In genomic region chr16:66524601-66525164, GRCh38 we compare ENCODE assay signal across 9 cellular contexts. TPM values are rescaled to one million over a fixed set of nuclear protein-coding genes. Genes with fewer than 3 reads are reported as not detected.
DNase-seq lines count a peak whose midpoint lies in the region; ATAC-seq lines count a peak whose summit lies in the region.
"Had no signal": no experiment of that assay in that cellular context is flagged by ENCODE, and none has a peak within 500 bp of the region (broad histone marks: within the 10 kb centered on the region; RNA-seq: fewer than 3 reads in every experiment).

No MANE protein-coding gene starts in this region.

- DNase-seq in ELR (ENCODE audit: low read depth) (peak; percentile 20), DMS153 (lab: John Stamatoyannopoulos, UW) (no peak), glomerular visceral epithelial cell (ENCODE audit: extremely low spot score) (no peak)
- no peak for DNase-seq in activated T-helper 2 cell treated with anti-CD3 and anti-CD28 coated beads, Interferon-gamma antibody, Interleukin-2, Interleukin-4, amounts not matched to agents 10 μg/mL and 5 μg/mL and 100 μg/mL, durations not matched to agents 14 hours and 24 hours and 36 hours (ENCODE audit: low spot score)
- peak in 2 of 10 donors; percentile 27 to 50 for DNase-seq in naive thymus-derived CD8-positive, alpha-beta T cell
- no peak for DNase-seq in NK-92 treated with Interleukin-12 subunit alpha and Interleukin-12 subunit beta, amount 100 ng/mL, for 24 hours (lab: John Stamatoyannopoulos, UW)

- peak; percentile 53 for ATAC-seq in GM19463 (IDR thresholded peaks at IDR 0.05; ENCODE audit: unreplicated experiment)
- peak; percentile 64 for ATAC-seq in HG03460 (IDR thresholded peaks at IDR 0.05; ENCODE audit: unreplicated experiment)
- ATAC-seq in naive thymus-derived CD8-positive, alpha-beta T cell = peak; percentile 17 to 31
- ATAC-seq: body of pancreas had no signal

- POLR2A ChIA-PET in naive thymus-derived CD8-positive, alpha-beta T cell (lab: Charles Lee) = interaction anchor here (0.6 to 18.3 kb wide), 5 partner anchors 8 to 23 kb away, joined by 3 to 213 read pairs (median 5); partner anchors contain the start of genes CKLF and TK2

- H3K27me3 Mint-ChIP-seq in activated T-helper 2 cell treated with anti-CD3 and anti-CD28 coated beads, Interferon-gamma antibody, Interleukin-2, Interleukin-4, amounts not matched to agents 10 μg/mL and 5 μg/mL and 100 μg/mL, durations not matched to agents 14 hours and 24 hours and 36 hours (ENCODE audit: low read depth) = no peaks in the 10 kb centered on the region
- H3K27me3 Mint-ChIP-seq in naive thymus-derived CD8-positive, alpha-beta T cell = no peaks in the 10 kb centered on the region

- H3K4me1 Mint-ChIP-seq in activated T-helper 2 cell treated with anti-CD3 and anti-CD28 coated beads, Interferon-gamma antibody, Interleukin-2, Interleukin-4, amounts not matched to agents 10 μg/mL and 5 μg/mL and 100 μg/mL, durations not matched to agents 14 hours and 24 hours and 36 hours (ENCODE audit: low read depth) = peaks cover 63% of the 10 kb centered on the region
- peaks cover 34 to 80% (median 72%) of the 10 kb centered on the region in 4 donors for H3K4me1 Mint-ChIP-seq in naive thymus-derived CD8-positive, alpha-beta T cell

- peak overlapping the region; percentile 69 for H3K27ac Mint-ChIP-seq in activated T-helper 2 cell treated with anti-CD3 and anti-CD28 coated beads, Interferon-gamma antibody, Interleukin-2, Interleukin-4, amounts not matched to agents 10 μg/mL and 5 μg/mL and 100 μg/mL, durations not matched to agents 14 hours and 24 hours and 36 hours
- H3K27ac Mint-ChIP-seq in naive thymus-derived CD8-positive, alpha-beta T cell = peak overlapping the region; percentile 38 to 99 (median 82)

- H3K4me3 Mint-ChIP-seq in activated T-helper 2 cell treated with anti-CD3 and anti-CD28 coated beads, Interferon-gamma antibody, Interleukin-2, Interleukin-4, amounts not matched to agents 10 μg/mL and 5 μg/mL and 100 μg/mL, durations not matched to agents 14 hours and 24 hours and 36 hours (ENCODE audit: low read depth) = peak overlapping the region; percentile 33
- H3K4me3 Mint-ChIP-seq in naive thymus-derived CD8-positive, alpha-beta T cell = peak overlapping the region; percentile 38 to 91 (median 65)

- peaks cover 14% of the 10 kb centered on the region for H3K36me3 Mint-ChIP-seq in activated T-helper 2 cell treated with anti-CD3 and anti-CD28 coated beads, Interferon-gamma antibody, Interleukin-2, Interleukin-4, amounts not matched to agents 10 μg/mL and 5 μg/mL and 100 μg/mL, durations not matched to agents 14 hours and 24 hours and 36 hours (ENCODE audit: low read depth)
- peaks cover 0 to 3% (median 0%) of the 10 kb centered on the region in 3 donors for H3K36me3 Mint-ChIP-seq in naive thymus-derived CD8-positive, alpha-beta T cell

- no peaks in the 10 kb centered on the region for H3K9me3 Mint-ChIP-seq in activated T-helper 2 cell treated with anti-CD3 and anti-CD28 coated beads, Interferon-gamma antibody, Interleukin-2, Interleukin-4, amounts not matched to agents 10 μg/mL and 5 μg/mL and 100 μg/mL, durations not matched to agents 14 hours and 24 hours and 36 hours
- H3K9me3 Mint-ChIP-seq in naive thymus-derived CD8-positive, alpha-beta T cell = no peaks in the 10 kb centered on the region

- intact Hi-C loops in activated T-helper 2 cell treated with anti-CD3 and anti-CD28 coated beads, Interferon-gamma antibody, Interleukin-2, Interleukin-4, amounts not matched to agents 10 μg/mL and 5 μg/mL and 100 μg/mL, durations not matched to agents 14 hours and 24 hours and 36 hours (cut with micrococcal nuclease) = loop anchor here (10.0 kb wide), 1 partner anchor 350 kb away; no protein-coding TSS in a partner anchor

RNA-seq across cellular contexts. Expression of gene TK2, which starts 25.2 kb away (rescaled TPM):
- total RNA-seq in activated T-helper 2 cell treated with anti-CD3 and anti-CD28 coated beads, Interferon-gamma antibody, Interleukin-2, Interleukin-4, amounts not matched to agents 10 μg/mL and 5 μg/mL and 100 μg/mL, durations not matched to agents 14 hours and 24 hours and 36 hours = 5.9 and 7.3 TPM in 2 replicates
- total RNA-seq in naive thymus-derived CD8-positive, alpha-beta T cell = 1 to 10 TPM; 6.8 to 8.7 TPM
- polyA plus RNA-seq in naive thymus-derived CD8-positive, alpha-beta T cell = 1 to 10 TPM; 1.9 to 4.0 (median 2.5) TPM

RNA-seq across cellular contexts. Expression of gene CKLF, which starts 27.7 kb away (rescaled TPM):
- total RNA-seq in activated T-helper 2 cell treated with anti-CD3 and anti-CD28 coated beads, Interferon-gamma antibody, Interleukin-2, Interleukin-4, amounts not matched to agents 10 μg/mL and 5 μg/mL and 100 μg/mL, durations not matched to agents 14 hours and 24 hours and 36 hours = 102 and 110 TPM in 2 replicates
- total RNA-seq in naive thymus-derived CD8-positive, alpha-beta T cell = 10 to 100 TPM; 43.1 to 44.4 TPM
- 100 to 1,000 TPM in 2 of 3 donors, 10 to 100 TPM in 1; 99.6 to 179 (median 111) TPM for polyA plus RNA-seq in naive thymus-derived CD8-positive, alpha-beta T cell

RNA-seq across cellular contexts. Expression of gene CMTM1, which starts 41.6 kb away (rescaled TPM):
- total RNA-seq in activated T-helper 2 cell treated with anti-CD3 and anti-CD28 coated beads, Interferon-gamma antibody, Interleukin-2, Interleukin-4, amounts not matched to agents 10 μg/mL and 5 μg/mL and 100 μg/mL, durations not matched to agents 14 hours and 24 hours and 36 hours = 9.1 and 10.7 TPM in 2 replicates
- 1 to 10 TPM; 3.5 to 3.9 TPM for total RNA-seq in naive thymus-derived CD8-positive, alpha-beta T cell
- polyA plus RNA-seq in naive thymus-derived CD8-positive, alpha-beta T cell = under 1 TPM in 2 of 3 donors, not detected in 1; 0.48 to 0.50 TPM
- total RNA-seq: body of pancreas had no signal

RNA-seq across cellular contexts. Expression of gene CMTM2, which starts 54.6 kb away (rescaled TPM):
- 0.30 and 0.53 TPM in 2 replicates for total RNA-seq in activated T-helper 2 cell treated with anti-CD3 and anti-CD28 coated beads, Interferon-gamma antibody, Interleukin-2, Interleukin-4, amounts not matched to agents 10 μg/mL and 5 μg/mL and 100 μg/mL, durations not matched to agents 14 hours and 24 hours and 36 hours
- total RNA-seq in naive thymus-derived CD8-positive, alpha-beta T cell = under 1 TPM in 1 of 2 experiments, not detected in 1; 0.58 TPM
- polyA plus RNA-seq in naive thymus-derived CD8-positive, alpha-beta T cell = under 1 TPM in 1 of 3 donors, not detected in 2; 0.18 TPM
- total RNA-seq: body of pancreas had no signal
